In the genomic region with DNA sequence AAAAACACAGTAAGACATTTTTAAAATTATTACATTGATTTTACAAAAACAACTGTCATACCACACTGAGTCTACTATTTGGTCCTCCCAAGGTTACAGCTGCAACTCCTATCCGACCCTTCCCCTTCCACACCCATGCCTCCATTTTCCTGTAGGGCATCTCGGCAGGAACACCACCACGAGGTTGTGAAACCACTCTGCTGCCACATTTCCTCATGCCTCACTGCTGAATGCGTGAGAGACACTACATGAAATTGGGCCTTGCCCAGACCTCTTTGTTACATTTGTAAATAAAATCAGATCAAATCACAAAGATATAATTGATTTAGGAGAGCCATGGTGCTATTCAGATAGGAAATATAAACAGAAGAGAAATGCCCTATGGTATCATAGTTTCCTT, we compare ENCODE assay signal across 11 cellular contexts. TPM values are rescaled to one million over a fixed set of nuclear protein-coding genes. Genes with fewer than 3 reads are reported as not detected.
DNase-seq lines count a peak whose midpoint lies in the region; ATAC-seq and TF ChIP-seq lines count a peak whose summit lies in the region.
"Had no signal": no experiment of that assay in that cellular context is flagged by ENCODE, and none has a peak within 500 bp of the region (broad histone marks: within the 10 kb centered on the region; RNA-seq: fewer than 3 reads in every experiment).

No MANE protein-coding gene starts in this region.

- DNase-seq in AG10803 (ENCODE audit: low read depth) (peak; percentile 37), LHCN-M2 (ENCODE audit: low read depth) (peak; percentile 28), adipocyte (ENCODE audit: low read depth) (peak; percentile 45), kidney tubule cell (ENCODE audit: low spot score) (peak; percentile 34), gastrocnemius medialis (no peak), neuronal stem cell (ENCODE audit: low spot score) (no peak)
- DNase-seq: GOT3, NCI-H446 had no signal

- intact Hi-C loops in gastrocnemius medialis (cut with DNase I; ENCODE audit: low total_unique reads), result no loop called here

- H3K27me3 ChIP-seq in adipocyte (replicated peaks; ENCODE audit: control insufficient read depth, insufficient read depth, low read length), result no peaks in the 10 kb centered on the region
- H3K27me3 ChIP-seq in gastrocnemius medialis, result no peaks in the 10 kb centered on the region
- H3K27me3 ChIP-seq in neuronal stem cell (ENCODE audit: control insufficient read depth in 3 of 3, insufficient read depth in 3 of 3, low read depth in 1 of 3, low read length in 3 of 3), result no peaks in the 10 kb centered on the region

- no peak overlapping the region for H2AFZ ChIP-seq in neuronal stem cell (ENCODE audit: low read length)

- H2BK5ac ChIP-seq in neuronal stem cell (ENCODE audit: low read length), result no peak overlapping the region

- H3K9me3 ChIP-seq in adipocyte (ENCODE audit: control insufficient read depth, low read length), result no peaks in the 10 kb centered on the region
- no peaks in the 10 kb centered on the region for H3K9me3 ChIP-seq in gastrocnemius medialis
- H3K9me3 ChIP-seq in neuronal stem cell (replicated peaks in 1 of 2; ENCODE audit: control insufficient read depth in 2 of 2, insufficient read depth in 1 of 2, low read depth in 1 of 2, low read length in 2 of 2), result peaks cover 0 to 5% of the 10 kb centered on the region in 2 donors

- ATAC-seq in HG03460 (IDR thresholded peaks at IDR 0.05; ENCODE audit: unreplicated experiment) (no peak), gastrocnemius medialis (no peak), GM18907 (IDR thresholded peaks at IDR 0.05; ENCODE audit: unreplicated experiment) (no peak)

- TF ChIP-seq CTCF in AG10803 (conservative IDR thresholded peaks at IDR 0.05; ENCODE audit: low read length), result no peak
- no peak for TF ChIP-seq CTCF in gastrocnemius medialis (IDR thresholded peaks at IDR 0.05 in 4 of 5, conservative IDR thresholded peaks at IDR 0.05 in 1 of 5)

- H3K14ac ChIP-seq in neuronal stem cell (ENCODE audit: low read length), result no peak overlapping the region

- no peak overlapping the region for H2BK120ac ChIP-seq in neuronal stem cell (ENCODE audit: low read depth, low read length)

- no peak overlapping the region for H3K18ac ChIP-seq in neuronal stem cell (ENCODE audit: low read length)

- no peak for TF ChIP-seq POLR2A in gastrocnemius medialis (IDR thresholded peaks at IDR 0.05)

- WGBS in neuronal stem cell (ENCODE audit: extremely low coverage in 2 of 2, insufficient read length in 2 of 2, insufficient replicate concordance in 1 of 2), 2 donors, result no CpG with 5 or more reads among the region's 4 CpGs

- H3K4me3 ChIP-seq in AG10803 (ENCODE audit: low read length) (no peak overlapping the region), adipocyte (ENCODE audit: low read length) (no peak overlapping the region), gastrocnemius medialis (no peak overlapping the region), neuronal stem cell (ENCODE audit: low read length in 2 of 2) (no peak overlapping the region)

- H4K91ac ChIP-seq in neuronal stem cell (ENCODE audit: low read depth, low read length, poor library complexity), result no peak overlapping the region

- no peak overlapping the region for H3K4ac ChIP-seq in neuronal stem cell (ENCODE audit: low read length)

- H2AK5ac ChIP-seq in neuronal stem cell (ENCODE audit: low read depth, low read length), result no peak overlapping the region

- H3K27ac ChIP-seq in gastrocnemius medialis (no peak overlapping the region), neuronal stem cell (replicated peaks; ENCODE audit: low read length) (no peak overlapping the region)
- H3K27ac ChIP-seq: HL-60 had no signal

- H2BK15ac ChIP-seq in neuronal stem cell (ENCODE audit: low read length), result no peak overlapping the region

- no peak overlapping the region for H2BK12ac ChIP-seq in neuronal stem cell (ENCODE audit: low read length)

- no peak overlapping the region for H3K23ac ChIP-seq in neuronal stem cell (ENCODE audit: low read depth, low read length, poor library complexity)

- H4K8ac ChIP-seq in neuronal stem cell (ENCODE audit: low read depth, low read length), result no peak overlapping the region

- no peak overlapping the region for H3K4me2 ChIP-seq in neuronal stem cell (ENCODE audit: insufficient read depth, low read length, poor library complexity, severe bottlenecking)

- no peak overlapping the region for H3K9ac ChIP-seq in adipocyte (ENCODE audit: low read length)
- H3K9ac ChIP-seq in neuronal stem cell (ENCODE audit: low read depth, low read length, poor library complexity), result no peak overlapping the region

- in situ Hi-C loops in gastrocnemius medialis (cut with MboI; ENCODE audit: low sequenced_read_pairs in 4 of 4), result no loop called here

- H3K4me1 ChIP-seq in adipocyte (ENCODE audit: control insufficient read depth, insufficient read depth, low read length) (peaks cover 10% of the 10 kb centered on the region), gastrocnemius medialis (peaks cover 9 to 10% of the 10 kb centered on the region in 2 donors), neuronal stem cell (ENCODE audit: control insufficient read depth in 2 of 2, insufficient read depth in 1 of 2, low read depth in 1 of 2, low read length in 2 of 2) (peaks cover 2 to 6% of the 10 kb centered on the region in 2 donors)

- no peaks in the 10 kb centered on the region for H3K36me3 ChIP-seq in adipocyte (ENCODE audit: control insufficient read depth, insufficient read depth, low read length, severe bottlenecking)
- no peaks in the 10 kb centered on the region for H3K36me3 ChIP-seq in gastrocnemius medialis
- no peaks in the 10 kb centered on the region for H3K36me3 ChIP-seq in neuronal stem cell (replicated peaks in 1 of 2; ENCODE audit: control insufficient read depth in 2 of 2, insufficient read depth in 2 of 2, low read length in 2 of 2)

- H3K79me1 ChIP-seq in neuronal stem cell (ENCODE audit: low read depth, low read length), result no peaks in the 10 kb centered on the region

RNA-seq across cellular contexts. Expression of a gene that starts 2.0 kb away (rescaled TPM):
- total RNA-seq in LHCN-M2 (2014; rRNA removed) (6.7 and 9.3 TPM in 2 replicates), gastrocnemius medialis (10 to 100 TPM in 1 of 4 donors, 1 to 10 TPM in 3; 5.6 to 17.0 (median 7.8) TPM)
- polyA plus RNA-seq in LHCN-M2 (2012), result 2.2 TPM
- 9.0 TPM for polyA plus RNA-seq in neuronal stem cell (2013, experiment 1 of 2)
- polyA plus RNA-seq in neuronal stem cell (2013, experiment 2 of 2), result 9.1 TPM

Comparison
In these comparisons a context has a peak if more than half of its experiments do, and no peak if none do; other contexts are left out.
1. DNase-seq: peak in AG10803 (single experiment), LHCN-M2 (single experiment), adipocyte (single experiment) and kidney tubule cell (single experiment); none in gastrocnemius medialis (0 of 2) and neuronal stem cell (single experiment).